ENCODE assay signal across 13 cellular contexts in the genomic region with DNA sequence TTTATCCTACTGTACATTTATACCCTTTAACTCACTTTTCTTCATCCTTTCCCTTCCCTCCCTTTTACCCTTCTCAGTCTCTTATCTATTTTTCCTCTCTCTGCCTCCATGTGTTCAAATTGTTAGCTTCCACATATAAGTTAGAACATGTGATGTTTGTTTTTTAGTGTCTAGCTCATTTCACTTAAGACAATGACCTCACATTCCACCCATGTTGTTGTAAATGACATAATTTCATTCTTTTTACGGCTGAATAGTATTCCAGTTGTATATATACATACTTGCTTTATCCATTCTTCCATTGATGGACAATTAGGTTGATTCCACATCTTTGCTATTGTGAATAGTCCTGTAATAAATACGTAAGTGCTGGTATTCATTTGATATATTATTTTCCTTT. TPM values are rescaled to one million over a fixed set of nuclear protein-coding genes. Genes with fewer than 3 reads are reported as not detected.
"Had no signal": no experiment of that assay in that cellular context is flagged by ENCODE, and none has a peak within 500 bp of the region (broad histone marks: within the 10 kb centered on the region; RNA-seq: fewer than 3 reads in every experiment).

No MANE protein-coding gene starts in this region.

- H3K4me1 Mint-ChIP-seq: IgD-negative memory B cell had no signal

- H3K4me3 ChIP-seq: GM23248, HAP-1 had no signal

- ATAC-seq: HCT116, HepG2 had no signal

- H3K27ac ChIP-seq: GM23248, HL-60, KMS-11 had no signal

- H3K4me3 Mint-ChIP-seq: IgD-negative memory B cell had no signal

- H3K9me3 ChIP-seq: HAP-1 had no signal

- H3K36me3 ChIP-seq: HAP-1 had no signal

- H3K9ac ChIP-seq: GM23248, KMS-11 had no signal

- H2AFZ ChIP-seq: GM23248 had no signal

- H3K4me2 ChIP-seq: KMS-11 had no signal

- DNase-seq: GM23248, GOT3, H7, Karpas-422, KBM-7 had no signal

- H3K36me3 Mint-ChIP-seq: IgD-negative memory B cell had no signal

- H3K4me1 ChIP-seq: HAP-1 had no signal

RNA-seq across cellular contexts. Expression of a gene that starts 7.3 kb away (rescaled TPM):
- total RNA-seq: GM23248 had no signal

RNA-seq across cellular contexts. Expression of a gene that starts 47.3 kb away (rescaled TPM):
- total RNA-seq: GM23248, H4, HepG2 had no signal

RNA-seq across cellular contexts. Expression of a gene that starts 53.2 kb away (rescaled TPM):
- total RNA-seq: H7, HT1080 had no signal

RNA-seq across cellular contexts. Expression of a gene that starts 57.8 kb away (rescaled TPM):
- total RNA-seq: GM23248, H4, H7, HepG2, HT1080 had no signal
